1 cellular context compared by ENCODE assay signal in the genomic region with DNA sequence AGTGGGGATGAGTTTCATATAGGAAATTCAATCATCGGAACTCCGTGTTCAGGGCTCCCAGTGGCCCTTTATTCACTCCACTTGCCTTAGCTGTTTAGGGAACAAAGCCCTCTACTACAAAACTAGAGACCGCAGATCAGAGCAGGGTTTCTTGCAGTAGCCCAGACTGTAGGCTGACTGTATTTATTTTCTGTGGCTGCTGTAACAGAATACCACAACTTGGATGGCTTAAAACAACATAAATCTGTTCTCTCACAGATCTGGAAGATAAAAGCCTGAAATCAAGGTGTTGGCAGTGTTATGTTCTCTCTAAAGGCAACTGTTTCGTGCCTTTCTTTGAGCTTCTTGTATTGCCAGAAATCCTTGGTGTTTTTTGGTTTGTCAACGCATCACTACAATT.
TF ChIP-seq lines count a peak whose summit lies in the region.

No MANE protein-coding gene starts in this region.

TF ChIP-seq in H1, 55 proteins besides CTCF, POLR2A, EP300 and RAD21 (continued from another document):
- TF ChIP-seq, protein P1, sequence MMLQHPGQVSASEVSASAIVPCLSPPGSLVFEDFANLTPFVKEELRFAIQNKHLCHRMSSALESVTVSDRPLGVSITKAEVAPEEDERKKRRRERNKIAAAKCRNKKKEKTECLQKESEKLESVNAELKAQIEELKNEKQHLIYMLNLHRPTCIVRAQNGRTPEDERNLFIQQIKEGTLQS (IDR thresholded peaks at IDR 0.05; ENCODE audit: insufficient read depth, low read depth, low read length) = no peak
- TF ChIP-seq TEAD4 (IDR thresholded peaks at IDR 0.05; ENCODE audit: low read depth, low read length) = no peak
- no peak for TF ChIP-seq SIX5 (IDR thresholded peaks at IDR 0.05; ENCODE audit: low read depth, low read length)
- no peak for TF ChIP-seq SP2 (IDR thresholded peaks at IDR 0.05; ENCODE audit: low read length)
- no peak for TF ChIP-seq SUZ12 (IDR thresholded peaks at IDR 0.05; ENCODE audit: low read length)
- TF ChIP-seq YY1 (IDR thresholded peaks at IDR 0.05; ENCODE audit: low read depth, low read length) = no peak
- no peak for TF ChIP-seq CTBP2 (IDR thresholded peaks at IDR 0.05; ENCODE audit: borderline replicate concordance, insufficient read depth, insufficient read length, low read length)
- TF ChIP-seq GABPA (IDR thresholded peaks at IDR 0.05; ENCODE audit: borderline replicate concordance, insufficient read depth, low read length) = no peak
TF ChIP-seq in H1: peak in this region for 0.
